ENCODE assay signal across 22 cellular contexts in genomic region chr9:74696520-74696919, GRCh38.
DNase-seq lines count a peak whose midpoint lies in the region; ATAC-seq, FAIRE-seq and TF ChIP-seq lines count a peak whose summit lies in the region.
"Had no signal": no experiment of that assay in that cellular context is flagged by ENCODE, and none has a peak within 500 bp of the region (broad histone marks: within the 10 kb centered on the region; RNA-seq: fewer than 3 reads in every experiment).

No MANE protein-coding gene starts in this region.

- H3K9me3 Mint-ChIP-seq in endothelial cell (ENCODE audit: unreplicated experiment) = no peaks in the 10 kb centered on the region
- peaks cover 0 to 6% (median 0%) of the 10 kb centered on the region in 11 donors for H3K9me3 Mint-ChIP-seq in naive thymus-derived CD4-positive, alpha-beta T cell
- peaks cover 0 to 2% of the 10 kb centered on the region in 2 donors for H3K9me3 Mint-ChIP-seq in effector memory CD8-positive, alpha-beta T cell

- TF ChIP-seq EP300 in A549 (IDR thresholded peaks at IDR 0.05) = no peak
- no peak for TF ChIP-seq EP300 in transverse colon (IDR thresholded peaks at IDR 0.05; ENCODE audit: low read depth)

- 4% methylated on average over 1 of the region's 1 CpG for WGBS in A549 (ENCODE audit: missing lambda C conversion rate)
- 33 to 65% methylated on average over 1 of the region's 1 CpG for WGBS in transverse colon (ENCODE audit: low coverage in 1 of 2), 2 donors

- H3K4me3 Mint-ChIP-seq in endothelial cell (ENCODE audit: unreplicated experiment) = no peak overlapping the region
- no peak overlapping the region for H3K4me3 Mint-ChIP-seq in naive thymus-derived CD4-positive, alpha-beta T cell
- no peak overlapping the region for H3K4me3 Mint-ChIP-seq in effector memory CD8-positive, alpha-beta T cell

- no peak overlapping the region for H3K27ac ChIP-seq in A549
- H3K27ac ChIP-seq in transverse colon = no peak overlapping the region
- no peak overlapping the region for H3K27ac ChIP-seq in naive thymus-derived CD4-positive, alpha-beta T cell (ENCODE audit: low read depth, low read length)
- H3K27ac ChIP-seq: sigmoid colon, uterus had no signal

- no peaks in the 10 kb centered on the region for H3K27me3 Mint-ChIP-seq in endothelial cell (ENCODE audit: unreplicated experiment)
- peaks cover 10 to 46% (median 26%) of the 10 kb centered on the region in 5 donors for H3K27me3 Mint-ChIP-seq in naive thymus-derived CD4-positive, alpha-beta T cell
- H3K27me3 Mint-ChIP-seq in effector memory CD8-positive, alpha-beta T cell = peaks cover 36 to 44% of the 10 kb centered on the region in 2 donors

- TF ChIP-seq CTCF in A549 (IDR thresholded peaks at IDR 0.05) (no peak), GM12865 (IDR thresholded peaks at IDR 0.05; ENCODE audit: insufficient read depth, low read depth, low read length, missing control alignments) (peak; percentile 27), endothelial cell (IDR thresholded peaks at IDR 0.05; ENCODE audit: unreplicated experiment) (peak; percentile 33), transverse colon (IDR thresholded peaks at IDR 0.05) (no peak)

- no peaks in the 10 kb centered on the region for H3K36me3 ChIP-seq in transverse colon
- no peaks in the 10 kb centered on the region for H3K36me3 ChIP-seq in naive thymus-derived CD4-positive, alpha-beta T cell (ENCODE audit: control insufficient read depth in 2 of 3, insufficient read depth in 3 of 3, low read length in 3 of 3)
- H3K36me3 ChIP-seq: sigmoid colon, uterus had no signal

- no peaks in the 10 kb centered on the region for H3K36me3 Mint-ChIP-seq in endothelial cell (ENCODE audit: low read depth, unreplicated experiment)
- H3K36me3 Mint-ChIP-seq in naive thymus-derived CD4-positive, alpha-beta T cell = peaks cover 0 to 4% (median 0%) of the 10 kb centered on the region in 5 donors
- H3K36me3 Mint-ChIP-seq in effector memory CD8-positive, alpha-beta T cell (ENCODE audit: insufficient read depth) = no peaks in the 10 kb centered on the region

- no peak for FAIRE-seq in A549 (lab: Jason Lieb, UNC)
- FAIRE-seq: astrocyte, keratinocyte, RCC 7860 had no signal

- no peak for TF ChIP-seq RAD21 in A549 (conservative IDR thresholded peaks at IDR 0.05 in 1 of 2, IDR thresholded peaks at IDR 0.05 in 1 of 2)

- no peaks in the 10 kb centered on the region for H3K4me1 Mint-ChIP-seq in endothelial cell (ENCODE audit: unreplicated experiment)
- H3K4me1 Mint-ChIP-seq in naive thymus-derived CD4-positive, alpha-beta T cell = peaks cover 0 to 2% (median 0%) of the 10 kb centered on the region in 7 donors
- H3K4me1 Mint-ChIP-seq in effector memory CD8-positive, alpha-beta T cell (ENCODE audit: low read depth in 2 of 2) = no peaks in the 10 kb centered on the region

- in situ Hi-C loops in transverse colon (cut with MboI; ENCODE audit: low pct_ligation_motif_present in 1 of 4, low pct_unique_long_range_greater_than_20kb in 1 of 4, low sequenced_read_pairs in 3 of 4) = no loop called here

- POLR2A ChIA-PET in A549 (lab: Yijun Ruan, JAX) = no interaction called here
- POLR2A ChIA-PET in naive thymus-derived CD4-positive, alpha-beta T cell (lab: Charles Lee) = no interaction called here

- ATAC-seq in A549 (peak; percentile 47 to 64; a peak in 2 of 6 replicates), HG03342 (IDR thresholded peaks at IDR 0.05; ENCODE audit: unreplicated experiment) (peak; percentile 60)
- no peak for ATAC-seq in naive thymus-derived CD4-positive, alpha-beta T cell
- ATAC-seq in effector memory CD8-positive, alpha-beta T cell (replicated peaks) = no peak

- TF ChIP-seq POLR2A in A549 (IDR thresholded peaks at IDR 0.05; ENCODE audit: low read length) = no peak
- no peak for TF ChIP-seq POLR2A in transverse colon (IDR thresholded peaks at IDR 0.05)

- CTCF ChIA-PET in A549 (lab: Yijun Ruan, JAX) = no interaction called here
- CTCF ChIA-PET in naive thymus-derived CD4-positive, alpha-beta T cell (lab: Charles Lee) = no interaction called here

- intact Hi-C loops in transverse colon (cut with DNase I; ENCODE audit: low total_unique reads) = no loop called here
- intact Hi-C loops in naive thymus-derived CD4-positive, alpha-beta T cell (cut with micrococcal nuclease) = no loop called here

- H3K9me3 ChIP-seq in A549 (no peaks in the 10 kb centered on the region; the same call in 2 of the 3 replicates), transverse colon (no peaks in the 10 kb centered on the region)
- H3K9me3 ChIP-seq in naive thymus-derived CD4-positive, alpha-beta T cell (ENCODE audit: control insufficient read depth in 2 of 3, low read length in 3 of 3) = no peaks in the 10 kb centered on the region
- H3K9me3 ChIP-seq: Caco-2, sigmoid colon, SK-N-SH, uterus had no signal

- DNase-seq in A549 (ENCODE audit: low read depth in 1 of 2, low spot score in 1 of 2) (no peak), GM12865 (ENCODE audit: low read depth) (no peak), endothelial cell (ENCODE audit: low spot score) (no peak), HuH-7.5 (ENCODE audit: low spot score) (no peak), transverse colon (no peak)
- no peak for DNase-seq in naive thymus-derived CD4-positive, alpha-beta T cell
- DNase-seq in effector memory CD8-positive, alpha-beta T cell = no peak
- DNase-seq: activated CD4-positive, alpha-beta T cell treated with anti-CD3 and anti-CD28 coated beads for 1 hour; activated naive CD4-positive, alpha-beta T cell treated with Interleukin-2 at 50 U/mL for 16 hours; AML-193; hippocampal formation; NCI-H1436; NCI-H2171; sigmoid colon; SK-N-SH; T1000; uterus had no signal

- no peak overlapping the region for H3K27ac Mint-ChIP-seq in endothelial cell (ENCODE audit: unreplicated experiment)
- H3K27ac Mint-ChIP-seq in naive thymus-derived CD4-positive, alpha-beta T cell = no peak overlapping the region
- no peak overlapping the region for H3K27ac Mint-ChIP-seq in effector memory CD8-positive, alpha-beta T cell

- H3K4me1 ChIP-seq in A549 = no peaks in the 10 kb centered on the region
- no peaks in the 10 kb centered on the region for H3K4me1 ChIP-seq in transverse colon
- no peaks in the 10 kb centered on the region for H3K4me1 ChIP-seq in naive thymus-derived CD4-positive, alpha-beta T cell (ENCODE audit: control insufficient read depth in 2 of 2, insufficient read depth in 2 of 2, low read length in 2 of 2)
- H3K4me1 ChIP-seq: Caco-2, sigmoid colon, uterus had no signal

- H3K4me3 ChIP-seq in A549 (no peak overlapping the region), GM12865 (ENCODE audit: low read depth, low read length) (no peak overlapping the region), transverse colon (no peak overlapping the region)
- H3K4me3 ChIP-seq in naive thymus-derived CD4-positive, alpha-beta T cell (ENCODE audit: low read length) = no peak overlapping the region
- H3K4me3 ChIP-seq: sigmoid colon, uterus had no signal

- H3K4me2 ChIP-seq in A549 = no peak overlapping the region
- H3K4me2 ChIP-seq: SK-N-SH had no signal

- H3K27me3 ChIP-seq in transverse colon = no peaks in the 10 kb centered on the region
- H3K27me3 ChIP-seq in naive thymus-derived CD4-positive, alpha-beta T cell (ENCODE audit: control insufficient read depth in 2 of 2, insufficient read depth in 2 of 2, low read length in 2 of 2) = no peaks in the 10 kb centered on the region
- H3K27me3 ChIP-seq: sigmoid colon, uterus had no signal

TF ChIP-seq in A549, 52 proteins besides CTCF, POLR2A, EP300 and RAD21 (continues in another document):
- TF ChIP-seq CBX2 (IDR thresholded peaks at IDR 0.05; ENCODE audit: borderline replicate concordance, low read depth) (no peak), PBX3 (IDR thresholded peaks at IDR 0.05) (no peak), MAZ (IDR thresholded peaks at IDR 0.05; ENCODE audit: borderline replicate concordance, low read depth, low read length) (no peak), ZSCAN20 (CRISPR knock-in tag; IDR thresholded peaks at IDR 0.05) (no peak), HMGXB4 (CRISPR knock-in tag; IDR thresholded peaks at IDR 0.05; ENCODE audit: borderline replicate concordance) (no peak), FOSL2 (IDR thresholded peaks at IDR 0.05) (no peak), FOSL2 (CRISPR knock-in tag; IDR thresholded peaks at IDR 0.05) (no peak), ELK1 (IDR thresholded peaks at IDR 0.05; ENCODE audit: low read depth, low read length) (no peak), CHD2 (IDR thresholded peaks at IDR 0.05; ENCODE audit: low read length, partially characterized antibody) (no peak), CBX8 (IDR thresholded peaks at IDR 0.05) (no peak), ESRRA (IDR thresholded peaks at IDR 0.05; ENCODE audit: borderline replicate concordance, low read length) (no peak), HOXA7 (CRISPR knock-in tag; IDR thresholded peaks at IDR 0.05) (no peak)

Comparison
In these comparisons a context has a peak if more than half of its experiments do, and no peak if none do; other contexts are left out.
1. ATAC-seq: peak in A549 (2 of 2) and HG03342 (single experiment); none in naive thymus-derived CD4-positive, alpha-beta T cell (single experiment) and effector memory CD8-positive, alpha-beta T cell (single experiment).
2. CTCF ChIP-seq: peak in GM12865 (single experiment) and endothelial cell (single experiment); none in A549 (single experiment) and transverse colon (0 of 5).